ENCODE assay signal across 17 cellular contexts in the genomic region with DNA sequence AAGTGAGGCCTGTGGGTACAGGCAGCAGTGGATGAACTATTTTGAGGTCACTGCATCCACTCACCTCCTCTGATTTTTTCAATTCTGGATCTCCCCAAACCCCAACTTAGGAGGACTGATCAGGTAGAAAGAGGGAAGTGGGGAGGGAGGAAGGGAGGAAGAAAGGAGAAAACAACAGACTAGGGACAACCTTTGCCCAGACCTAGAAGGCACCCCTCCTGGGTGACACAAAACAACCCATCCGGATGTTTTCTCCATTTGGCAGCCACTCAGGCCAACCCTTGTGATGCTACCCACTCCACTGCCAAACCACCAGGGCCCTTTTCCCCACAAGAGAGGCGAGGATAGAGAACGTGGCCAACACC. TPM values are rescaled to one million over a fixed set of nuclear protein-coding genes. Genes with fewer than 3 reads are reported as not detected.
DNase-seq lines count a peak whose midpoint lies in the region; ATAC-seq, FAIRE-seq and TF ChIP-seq lines count a peak whose summit lies in the region.
"Had no signal": no experiment of that assay in that cellular context is flagged by ENCODE, and none has a peak within 500 bp of the region (broad histone marks: within the 10 kb centered on the region; RNA-seq: fewer than 3 reads in every experiment).

No MANE protein-coding gene starts in this region.

- peaks cover 8% of the 10 kb centered on the region for H3K36me3 Mint-ChIP-seq in activated naive CD8-positive, alpha-beta T cell treated with anti-CD3 and anti-CD28 coated beads, Interleukin-2, amount 50 U/mL, for 24 hours (ENCODE audit: low read depth)

- peak overlapping the region; percentile 23; the same call in 1 of the 2 replicates for H2AK5ac ChIP-seq in IMR-90 (ENCODE audit: low read depth, low read length)

- peak overlapping the region; percentile 17 for H2AK9ac ChIP-seq in IMR-90 (replicated peaks; ENCODE audit: low read depth, low read length, poor library complexity)

- BruUV-seq in IMR-90 (replicated peaks; lab: Mats Ljungman, UMichigan), result no TSS peak

- no peak overlapping the region for H3K18ac ChIP-seq in IMR-90 (ENCODE audit: low read depth, low read length)

- no peak overlapping the region for H2BK120ac ChIP-seq in IMR-90 (ENCODE audit: low read depth, low read length)

- peak overlapping the region; percentile 62 for H3K4ac ChIP-seq in IMR-90 (ENCODE audit: low read depth, low read length)

- H2BK20ac ChIP-seq in IMR-90 (ENCODE audit: low read depth, low read length), result peak overlapping the region; percentile 24; the same call in 1 of the 2 replicates

- DNase-seq in IMR-90 (no peak), HPDE6-E6E7 (ENCODE audit: extremely low spot score) (no peak), HTR-8/SVneo (ENCODE audit: insufficient read length, low spot score) (no peak)
- no peak for DNase-seq in activated naive CD8-positive, alpha-beta T cell treated with anti-CD3 and anti-CD28 coated beads, Interleukin-2, amount 50 U/mL, for 24 hours
- DNase-seq: C1 segment of cervical spinal cord; psoas muscle; stimulated activated CD4-positive, alpha-beta T cell treated with anti-CD3 and anti-CD28 coated beads, Interleukin-1b, Interleukin-23, amount 100 ng/mL, for 48 hours had no signal

- no peak overlapping the region for H4K91ac ChIP-seq in IMR-90 (ENCODE audit: insufficient read depth, low read depth, low read length)

- TF ChIP-seq RAD21 in IMR-90 (IDR thresholded peaks at IDR 0.05; ENCODE audit: low read length), result no peak

- peaks cover 45% of the 10 kb centered on the region for H3K36me3 ChIP-seq in BLaER1
- peaks cover 38% of the 10 kb centered on the region for H3K36me3 ChIP-seq in IMR-90 (ENCODE audit: control insufficient read depth, insufficient read depth, low read length)
- H3K36me3 ChIP-seq in mucosa of stomach (ENCODE audit: control insufficient read depth, insufficient read depth, low read length), result peaks cover 11% of the 10 kb centered on the region

- H2AFZ ChIP-seq in IMR-90 (replicated peaks; ENCODE audit: low read length, poor library complexity), result peak overlapping the region; percentile 40

- in situ Hi-C loops in IMR-90 (cut with MboI; ENCODE audit: low sequenced_read_pairs), result no loop called here

- CTCF ChIA-PET in IMR-90 (lab: Yijun Ruan, JAX), result interaction anchor here (1.3 kb wide), 1 partner anchor 9 kb away, joined by 6 read pairs; no protein-coding TSS in a partner anchor

- peak overlapping the region in 1 of 2 experiments; percentile 27; a peak in 1 of 4 replicates for H4K8ac ChIP-seq in IMR-90 (ENCODE audit: low read depth in 2 of 2, low read length in 2 of 2)

- 85% methylated on average over 2 of the region's 3 CpGs; no CpG with 5 or more reads in 1 of the 2 experiments for WGBS in IMR-90 (ENCODE audit: extremely low coverage in 2 of 2, insufficient read length in 1 of 2), 2 experiments

- H4K5ac ChIP-seq in IMR-90 (ENCODE audit: low read depth, low read length), result no peak overlapping the region

- H3K4me1 Mint-ChIP-seq in activated naive CD8-positive, alpha-beta T cell treated with anti-CD3 and anti-CD28 coated beads, Interleukin-2, amount 50 U/mL, for 24 hours, result peaks cover 89% of the 10 kb centered on the region

- no peaks in the 10 kb centered on the region for H3K27me3 ChIP-seq in BLaER1
- no peaks in the 10 kb centered on the region for H3K27me3 ChIP-seq in IMR-90 (ENCODE audit: control insufficient read depth, insufficient read depth, low read length)
- H3K27me3 ChIP-seq in mucosa of stomach (ENCODE audit: control insufficient read depth, insufficient read depth, low read length), result no peaks in the 10 kb centered on the region
- H3K27me3 ChIP-seq: brain microvascular endothelial cell, heart left ventricle had no signal

- POLR2A ChIA-PET in IMR-90 (lab: Charles Lee; ENCODE audit: unreplicated experiment), result no interaction called here

- H4K20me1 ChIP-seq in BLaER1 (peaks cover 39% of the 10 kb centered on the region), IMR-90 (ENCODE audit: insufficient read depth, low read length) (peaks cover 51% of the 10 kb centered on the region)

- H3K79me1 ChIP-seq in IMR-90 (ENCODE audit: low read depth in 1 of 2, low read length in 2 of 2), result peaks cover 9 to 66% of the 10 kb centered on the region in 2 experiments; a peak in 3 of 4 replicates

- H3K9me3 ChIP-seq in BLaER1, result no peaks in the 10 kb centered on the region
- no peaks in the 10 kb centered on the region for H3K9me3 ChIP-seq in IMR-90 (ENCODE audit: control insufficient read depth, insufficient read depth, low read length)
- H3K9me3 ChIP-seq in mucosa of stomach (ENCODE audit: control insufficient read depth, low read length), result no peaks in the 10 kb centered on the region
- H3K9me3 ChIP-seq: heart left ventricle, psoas muscle had no signal

- H3K4me3 ChIP-seq in BLaER1, result peak overlapping the region; percentile 88; the same call in 1 of the 2 replicates
- H3K4me3 ChIP-seq in IMR-90 (ENCODE audit: insufficient read depth, low read depth, low read length), result no peak overlapping the region
- H3K4me3 ChIP-seq in mucosa of stomach (ENCODE audit: low read length), result no peak overlapping the region
- H3K4me3 ChIP-seq: lung, psoas muscle had no signal

- TF ChIP-seq POLR2A in IMR-90 (IDR thresholded peaks at IDR 0.05; ENCODE audit: low read depth, low read length), result no peak

- peak overlapping the region; percentile 88 for H3K27ac Mint-ChIP-seq in activated naive CD8-positive, alpha-beta T cell treated with anti-CD3 and anti-CD28 coated beads, Interleukin-2, amount 50 U/mL, for 24 hours

- H3K4me2 ChIP-seq in BLaER1 (peak overlapping the region; percentile 98), IMR-90 (ENCODE audit: low read depth, low read length) (no peak overlapping the region)

- H3K14ac ChIP-seq in IMR-90 (replicated peaks; ENCODE audit: low read depth, low read length), result 0 out of 2 replicates have a peak overlapping the region, but pooled peaks have one; percentile 39

- intact Hi-C loops in IMR-90 (cut with micrococcal nuclease), result no loop called here

- peak overlapping the region; percentile 93 for H3K4me3 Mint-ChIP-seq in activated naive CD8-positive, alpha-beta T cell treated with anti-CD3 and anti-CD28 coated beads, Interleukin-2, amount 50 U/mL, for 24 hours

- ATAC-seq in IMR-90 (ENCODE audit: low read depth), result no peak
- ATAC-seq in activated naive CD8-positive, alpha-beta T cell treated with anti-CD3 and anti-CD28 coated beads, Interleukin-2, amount 50 U/mL, for 24 hours, result no peak
- ATAC-seq in HG03442 (IDR thresholded peaks at IDR 0.05; ENCODE audit: unreplicated experiment), result no peak
- no peak for ATAC-seq in HG02678 (IDR thresholded peaks at IDR 0.05; ENCODE audit: unreplicated experiment)
- ATAC-seq: heart left ventricle, psoas muscle had no signal

- H2BK5ac ChIP-seq in IMR-90 (ENCODE audit: low read depth, low read length, poor library complexity, severe bottlenecking), result peak overlapping the region; percentile 17

- H3K23ac ChIP-seq in IMR-90 (ENCODE audit: low read depth, low read length), result peak overlapping the region; percentile 17; the same call in 1 of the 2 replicates

- peaks cover 90% of the 10 kb centered on the region for H3K4me1 ChIP-seq in BLaER1
- H3K4me1 ChIP-seq in IMR-90 (ENCODE audit: control insufficient read depth, insufficient read depth, low read length), result peaks cover 39% of the 10 kb centered on the region
- peaks cover 38% of the 10 kb centered on the region for H3K4me1 ChIP-seq in mucosa of stomach (ENCODE audit: control insufficient read depth, insufficient read depth, low read length)

- H3K9ac ChIP-seq in BLaER1 (peak overlapping the region; percentile 55; the same call in 1 of the 2 replicates), IMR-90 (ENCODE audit: low read depth, low read length) (no peak overlapping the region), mucosa of stomach (ENCODE audit: low read length) (peak overlapping the region; percentile 4)

- no peaks in the 10 kb centered on the region for H3K27me3 Mint-ChIP-seq in activated naive CD8-positive, alpha-beta T cell treated with anti-CD3 and anti-CD28 coated beads, Interleukin-2, amount 50 U/mL, for 24 hours

- TF ChIP-seq CTCF in IMR-90 (conservative IDR thresholded peaks at IDR 0.05; ENCODE audit: low read depth, low read length), result no peak

- peaks cover 24% of the 10 kb centered on the region for H3K9me1 ChIP-seq in IMR-90 (ENCODE audit: insufficient read depth, low read length)

- dilution Hi-C loops in IMR-90 (cut with HindIII; ENCODE audit: low sequenced_read_pairs, unreplicated experiment), result no loop called here

- H3K27ac ChIP-seq in BLaER1, result peak overlapping the region; percentile 83
- no peak overlapping the region for H3K27ac ChIP-seq in IMR-90 (ENCODE audit: insufficient read depth, low read length)
- H3K27ac ChIP-seq: brain microvascular endothelial cell, psoas muscle had no signal

- H3K9me3 Mint-ChIP-seq in activated naive CD8-positive, alpha-beta T cell treated with anti-CD3 and anti-CD28 coated beads, Interleukin-2, amount 50 U/mL, for 24 hours, result no peaks in the 10 kb centered on the region

- FAIRE-seq in HTR-8/SVneo (lab: Jason Lieb, UNC), result no peak

- H2BK15ac ChIP-seq in IMR-90 (ENCODE audit: low read depth, low read length), result no peak overlapping the region

- H3K56ac ChIP-seq in IMR-90 (ENCODE audit: extremely low read depth, insufficient read depth, low read length), result no peak overlapping the region

TF ChIP-seq in IMR-90, 13 proteins besides CTCF, POLR2A, EP300 and RAD21 (continues in another document):
- TF ChIP-seq BHLHE40 (IDR thresholded peaks at IDR 0.05; ENCODE audit: low read depth, low read length) (no peak), MAZ (IDR thresholded peaks at IDR 0.05; ENCODE audit: borderline replicate concordance, low read depth, low read length) (no peak)

RNA-seq across cellular contexts. Expression of a gene that starts 2.7 kb away (rescaled TPM):
- 45.7 and 46.4 TPM in 2 replicates for total RNA-seq in IMR-90 (2012; rRNA removed)
- 68.9 and 78.6 TPM in 2 replicates for polyA plus RNA-seq in IMR-90 (2012; rRNA removed)
- polyA plus RNA-seq in IMR-90 (2012; cell fraction: cytosol; rRNA removed), result 39.3 and 55.4 TPM in 2 replicates
- 38.2 and 43.6 TPM in 2 replicates for polyA plus RNA-seq in IMR-90 (2012; cell fraction: nucleus; rRNA removed; ENCODE audit: low replicate concordance)

RNA-seq across cellular contexts. Expression of a gene that starts 2.9 kb away (rescaled TPM):
- not detected in 2 replicates for total RNA-seq in IMR-90 (2012; rRNA removed)
- not detected in 2 replicates for polyA plus RNA-seq in IMR-90 (2012; rRNA removed)
- not detected in 2 replicates for polyA plus RNA-seq in IMR-90 (2012; cell fraction: cytosol; rRNA removed)
- polyA plus RNA-seq in IMR-90 (2012; cell fraction: nucleus; rRNA removed; ENCODE audit: low replicate concordance), result 0.08 TPM in 1 of 2 replicates, not detected in the other
- total RNA-seq: activated CD8-positive, alpha-beta memory T cell treated with anti-CD3 and anti-CD28 coated beads for 36 hours; heart left ventricle; lung; M059J; psoas muscle; T-helper 1 cell treated with Interleukin-12 subunit alpha and Interleukin-12 subunit beta and Interleukin-4 antibody, amounts not matched to agents 30 ng/mL and 1 ng/mL, for 36 hours had no signal
- polyA plus RNA-seq: heart left ventricle, lung had no signal

RNA-seq across cellular contexts. Expression of a gene that starts 6.2 kb away (rescaled TPM):
- 1.4 and 1.7 TPM in 2 replicates for total RNA-seq in IMR-90 (2012; rRNA removed)
- polyA plus RNA-seq in IMR-90 (2012; rRNA removed), result 5.1 and 7.5 TPM in 2 replicates
- polyA plus RNA-seq in IMR-90 (2012; cell fraction: cytosol; rRNA removed), result 0.49 and 1.2 TPM in 2 replicates
- polyA plus RNA-seq in IMR-90 (2012; cell fraction: nucleus; rRNA removed; ENCODE audit: low replicate concordance), result 30.8 and 104 TPM in 2 replicates

RNA-seq across cellular contexts. Expression of a gene that starts 38.1 kb away (rescaled TPM):
- total RNA-seq in IMR-90 (2012; rRNA removed), result not detected in 2 replicates
- 0.04 TPM in 1 of 2 replicates, not detected in the other for polyA plus RNA-seq in IMR-90 (2012; rRNA removed)
- not detected in 2 replicates for polyA plus RNA-seq in IMR-90 (2012; cell fraction: cytosol; rRNA removed)
- polyA plus RNA-seq in IMR-90 (2012; cell fraction: nucleus; rRNA removed; ENCODE audit: low replicate concordance), result not detected in 2 replicates
- total RNA-seq: M059J had no signal

RNA-seq across cellular contexts. Expression of a gene that starts 55.9 kb away (rescaled TPM):
- total RNA-seq in IMR-90 (2012; rRNA removed), result 123 and 125 TPM in 2 replicates
- 154 and 155 TPM in 2 replicates for polyA plus RNA-seq in IMR-90 (2012; rRNA removed)
- 69.3 and 125 TPM in 2 replicates for polyA plus RNA-seq in IMR-90 (2012; cell fraction: cytosol; rRNA removed)
- 121 and 167 TPM in 2 replicates for polyA plus RNA-seq in IMR-90 (2012; cell fraction: nucleus; rRNA removed; ENCODE audit: low replicate concordance)
